Comparison of ENCODE assay signal across 8 cellular contexts in the genomic region with DNA sequence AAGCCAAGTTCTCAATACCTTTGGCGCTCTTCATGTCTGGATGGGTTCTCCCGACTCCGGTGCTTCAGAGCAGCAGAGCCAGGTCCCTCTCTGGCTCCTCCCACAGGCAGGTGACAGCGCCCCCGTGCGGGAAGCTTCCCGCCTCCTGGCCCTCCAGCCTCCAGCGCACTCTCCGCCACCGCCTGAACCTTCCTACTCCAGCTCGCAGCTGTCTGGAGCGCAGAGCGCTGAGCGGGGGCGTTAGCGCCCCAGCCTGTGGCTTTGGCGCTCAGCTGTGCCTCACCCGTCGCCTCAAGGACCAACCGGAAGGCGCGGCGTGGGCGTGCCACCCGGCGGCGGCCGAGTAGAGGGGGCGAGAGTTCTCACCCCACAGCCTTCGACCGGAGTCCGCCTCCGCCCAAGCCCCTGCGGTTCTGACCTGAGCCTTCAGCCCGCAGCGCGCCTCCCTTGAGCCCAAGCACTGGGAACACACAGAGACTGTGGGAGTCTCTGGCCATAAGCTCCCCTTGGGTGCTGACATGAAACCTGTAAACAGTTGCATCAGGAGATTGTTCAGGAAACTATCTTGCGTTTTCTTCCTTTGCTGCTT. TPM values are rescaled to one million over a fixed set of nuclear protein-coding genes. Genes with fewer than 3 reads are reported as not detected.
A peak's percentile ranks its signal among the peaks of the same experiment; 100 is the strongest.
DNase-seq lines count a peak whose midpoint lies in the region; ATAC-seq, FAIRE-seq and TF ChIP-seq lines count a peak whose summit lies in the region.

A gene with protein sequence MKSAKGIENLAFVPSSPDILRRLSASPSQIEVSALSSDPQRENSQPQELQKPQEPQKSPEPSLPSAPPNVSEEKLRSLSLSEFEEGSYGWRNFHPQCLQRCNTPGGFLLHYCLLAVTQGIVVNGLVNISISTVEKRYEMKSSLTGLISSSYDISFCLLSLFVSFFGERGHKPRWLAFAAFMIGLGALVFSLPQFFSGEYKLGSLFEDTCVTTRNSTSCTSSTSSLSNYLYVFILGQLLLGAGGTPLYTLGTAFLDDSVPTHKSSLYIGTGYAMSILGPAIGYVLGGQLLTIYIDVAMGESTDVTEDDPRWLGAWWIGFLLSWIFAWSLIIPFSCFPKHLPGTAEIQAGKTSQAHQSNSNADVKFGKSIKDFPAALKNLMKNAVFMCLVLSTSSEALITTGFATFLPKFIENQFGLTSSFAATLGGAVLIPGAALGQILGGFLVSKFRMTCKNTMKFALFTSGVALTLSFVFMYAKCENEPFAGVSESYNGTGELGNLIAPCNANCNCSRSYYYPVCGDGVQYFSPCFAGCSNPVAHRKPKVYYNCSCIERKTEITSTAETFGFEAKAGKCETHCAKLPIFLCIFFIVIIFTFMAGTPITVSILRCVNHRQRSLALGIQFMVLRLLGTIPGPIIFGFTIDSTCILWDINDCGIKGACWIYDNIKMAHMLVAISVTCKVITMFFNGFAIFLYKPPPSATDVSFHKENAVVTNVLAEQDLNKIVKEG (minus strand): TSS at position 56 of the 589 bp plus-strand sequence. CDS start 22 bp downstream, at position 34.

- no peaks in the 10 kb centered on the region for H3K79me1 ChIP-seq in neuronal stem cell (ENCODE audit: low read depth, low read length)

- no peak within 1 kb of the TSS for H3K4ac ChIP-seq in neuronal stem cell (ENCODE audit: low read length)

- no peaks in the 10 kb centered on the region for H3K79me2 ChIP-seq in OCI-LY3 (ENCODE audit: low read length)

- peak within 1 kb of the TSS; percentile 85 for H3K18ac ChIP-seq in neuronal stem cell (ENCODE audit: low read length)

- no peaks in the 10 kb centered on the region for H3K27me3 ChIP-seq in Caco-2 (replicated peaks; ENCODE audit: control insufficient read depth, insufficient read depth, low read length)
- no peaks in the 10 kb centered on the region for H3K27me3 ChIP-seq in HL-60 (ENCODE audit: insufficient read depth, poor library complexity, severe bottlenecking)
- H3K27me3 ChIP-seq in OCI-LY3 (ENCODE audit: low read depth, low read length): no peaks in the 10 kb centered on the region
- H3K27me3 ChIP-seq in neuronal stem cell (ENCODE audit: control insufficient read depth in 3 of 3, insufficient read depth in 3 of 3, low read depth in 1 of 3, low read length in 3 of 3): peaks cover 0 to 17% (median 11%) of the 10 kb centered on the region in 3 experiments

- H3K23ac ChIP-seq in neuronal stem cell (ENCODE audit: low read depth, low read length, poor library complexity): no peak within 1 kb of the TSS

- H3K9me3 ChIP-seq in Caco-2: no peaks in the 10 kb centered on the region
- H3K9me3 ChIP-seq in OCI-LY3 (ENCODE audit: insufficient read depth, low read length): no peaks in the 10 kb centered on the region
- H3K9me3 ChIP-seq in neuronal stem cell (replicated peaks in 1 of 2; ENCODE audit: control insufficient read depth in 2 of 2, insufficient read depth in 1 of 2, low read depth in 1 of 2, low read length in 2 of 2): no peaks in the 10 kb centered on the region

- no CpG with 5 or more reads among the region's 38 CpGs for WGBS in neuronal stem cell (ENCODE audit: extremely low coverage in 2 of 2, insufficient read length in 2 of 2, insufficient replicate concordance in 1 of 2), 2 donors

- H3K36me3 Mint-ChIP-seq in Caco-2 (ENCODE audit: insufficient read depth, unreplicated experiment): no peaks in the 10 kb centered on the region

- peak within 1 kb of the TSS; percentile 21 for H3K14ac ChIP-seq in neuronal stem cell (ENCODE audit: low read length)

- no peaks in the 10 kb centered on the region for H3K4me1 Mint-ChIP-seq in Caco-2 (ENCODE audit: low read depth, unreplicated experiment)
- peaks cover 24% of the 10 kb centered on the region for H3K4me1 Mint-ChIP-seq in stimulated activated naive CD8-positive, alpha-beta T cell treated with anti-CD3 and anti-CD28 coated beads, Interleukin-15, amount 100 ng/mL, for 72 hours

- CTCF ChIA-PET in Caco-2 (lab: Charles Lee): interaction anchor here (0.6 to 0.7 kb wide), 3 partner anchors 14 to 823 kb away, joined by 3 to 11 read pairs (median 3); partner anchors contain the start of gene GIN1

- H3K9ac ChIP-seq in OCI-LY3 (ENCODE audit: low read length): peak within 1 kb of the TSS; percentile 48
- peak within 1 kb of the TSS; percentile 73 for H3K9ac ChIP-seq in neuronal stem cell (ENCODE audit: low read depth, low read length, poor library complexity)

- H2BK15ac ChIP-seq in neuronal stem cell (ENCODE audit: low read length): peak within 1 kb of the TSS; percentile 67

- no peak within 1 kb of the TSS for H3K27ac Mint-ChIP-seq in Caco-2 (ENCODE audit: unreplicated experiment)
- peak within 1 kb of the TSS; percentile 34 to 87 for H3K27ac Mint-ChIP-seq in stimulated activated naive CD8-positive, alpha-beta T cell treated with anti-CD3 and anti-CD28 coated beads, Interleukin-15, amount 100 ng/mL, for 72 hours

- H3K27ac ChIP-seq in HL-60 (replicated peaks): peak within 1 kb of the TSS; percentile 83
- H3K27ac ChIP-seq in OCI-LY3 (ENCODE audit: low read length): no peak within 1 kb of the TSS
- H3K27ac ChIP-seq in neuronal stem cell (replicated peaks; ENCODE audit: low read length): no peak within 1 kb of the TSS

- peak in 1 of 2 experiments; percentile 60 for TF ChIP-seq CTCF in Caco-2 (IDR thresholded peaks at IDR 0.05; ENCODE audit: insufficient read depth in 1 of 2, low read depth in 1 of 2, low read length in 1 of 2, severe bottlenecking in 1 of 2, unreplicated experiment in 1 of 2)
- peak; percentile 29 for TF ChIP-seq CTCF in HL-60 (IDR thresholded peaks at IDR 0.05; ENCODE audit: insufficient read depth, low read length)
- TF ChIP-seq CTCF in OCI-LY3 (IDR thresholded peaks at IDR 0.05; ENCODE audit: low read depth, low read length): peak; percentile 61

- no peaks in the 10 kb centered on the region for H3K9me3 Mint-ChIP-seq in Caco-2 (ENCODE audit: unreplicated experiment)
- H3K9me3 Mint-ChIP-seq in stimulated activated naive CD8-positive, alpha-beta T cell treated with anti-CD3 and anti-CD28 coated beads, Interleukin-15, amount 100 ng/mL, for 72 hours: no peaks in the 10 kb centered on the region

- peak within 1 kb of the TSS; percentile 11 for H2BK5ac ChIP-seq in neuronal stem cell (ENCODE audit: low read length)

- H3K4me3 Mint-ChIP-seq in Caco-2 (ENCODE audit: unreplicated experiment): peak within 1 kb of the TSS; percentile 66
- peak within 1 kb of the TSS; percentile 81 to 88 for H3K4me3 Mint-ChIP-seq in stimulated activated naive CD8-positive, alpha-beta T cell treated with anti-CD3 and anti-CD28 coated beads, Interleukin-15, amount 100 ng/mL, for 72 hours

- H3K4me2 ChIP-seq in OCI-LY3 (ENCODE audit: low read length): peak within 1 kb of the TSS; percentile 90
- peak within 1 kb of the TSS; percentile 96 for H3K4me2 ChIP-seq in neuronal stem cell (ENCODE audit: insufficient read depth, low read length, poor library complexity, severe bottlenecking)

- peak within 1 kb of the TSS; percentile 65 for H4K8ac ChIP-seq in neuronal stem cell (ENCODE audit: low read depth, low read length)

- no TSS peak for BruUV-seq in Caco-2 (replicated peaks; lab: Mats Ljungman, UMichigan)

- intact Hi-C loops in Caco-2 (cut with micrococcal nuclease; ENCODE audit: unreplicated experiment): no loop called here

- no peak within 1 kb of the TSS for H2BK12ac ChIP-seq in neuronal stem cell (ENCODE audit: low read length)

- H3K27me3 Mint-ChIP-seq in Caco-2 (ENCODE audit: insufficient read depth, unreplicated experiment): no peaks in the 10 kb centered on the region
- H3K27me3 Mint-ChIP-seq in stimulated activated naive CD8-positive, alpha-beta T cell treated with anti-CD3 and anti-CD28 coated beads, Interleukin-15, amount 100 ng/mL, for 72 hours: peaks cover 14% of the 10 kb centered on the region

- no peak within 1 kb of the TSS for H2AK5ac ChIP-seq in neuronal stem cell (ENCODE audit: low read depth, low read length)

- peak; percentile 99 for ATAC-seq in GM19467 (IDR thresholded peaks at IDR 0.05; ENCODE audit: unreplicated experiment)
- peak; percentile 95 for ATAC-seq in stimulated activated naive CD8-positive, alpha-beta T cell treated with anti-CD3 and anti-CD28 coated beads, Interleukin-15, amount 100 ng/mL, for 72 hours

- no peaks in the 10 kb centered on the region for H4K20me1 ChIP-seq in OCI-LY3 (ENCODE audit: insufficient read depth, low read length)

- POLR2A ChIA-PET in Caco-2 (lab: Charles Lee): no interaction called here

- no peaks in the 10 kb centered on the region for H3K4me1 ChIP-seq in Caco-2
- H3K4me1 ChIP-seq in OCI-LY3 (ENCODE audit: low read length): peaks cover 6% of the 10 kb centered on the region; the same call in 1 of the 2 replicates
- peaks cover 0 to 1% of the 10 kb centered on the region in 2 donors for H3K4me1 ChIP-seq in neuronal stem cell (ENCODE audit: control insufficient read depth in 2 of 2, insufficient read depth in 1 of 2, low read depth in 1 of 2, low read length in 2 of 2)

- DNase-seq in Caco-2 (peak; percentile 70 to 80), HL-60 (ENCODE audit: low read depth in 1 of 2, low spot score in 1 of 2) (peak; percentile 45 to 89), frontal cortex (ENCODE audit: low spot score in 2 of 2) (peak; percentile 29 to 64), neuronal stem cell (ENCODE audit: low spot score) (peak; percentile 76)
- peak; percentile 54 for DNase-seq in activated T-helper 9 cell treated with anti-CD3 and anti-CD28 coated beads, Interleukin-2, amount 50 U/mL, for 16 hours (ENCODE audit: low read depth)
- DNase-seq in stimulated activated naive CD8-positive, alpha-beta T cell treated with anti-CD3 and anti-CD28 coated beads, Interleukin-15, amount 100 ng/mL, for 72 hours: peak; percentile 68 to 75

- no peak for FAIRE-seq in frontal cortex (lab: Jason Lieb, UNC)

- H2BK120ac ChIP-seq in neuronal stem cell (ENCODE audit: low read depth, low read length): no peak within 1 kb of the TSS

- H4K91ac ChIP-seq in neuronal stem cell (ENCODE audit: low read depth, low read length, poor library complexity): no peak within 1 kb of the TSS

- H3K4me3 ChIP-seq in Caco-2 (ENCODE audit: low read depth, low read length) (peak within 1 kb of the TSS; percentile 39), HL-60 (replicated peaks; ENCODE audit: insufficient read depth, low read length) (peak within 1 kb of the TSS; percentile 79), OCI-LY3 (ENCODE audit: low read length) (peak within 1 kb of the TSS; percentile 80), neuronal stem cell (ENCODE audit: low read length in 2 of 2) (peak within 1 kb of the TSS; percentile 21 to 82)

- H3K36me3 ChIP-seq in Caco-2 (ENCODE audit: control insufficient read depth, insufficient read depth, low read length) (no peaks in the 10 kb centered on the region), OCI-LY3 (replicated peaks; ENCODE audit: low read depth, low read length) (no peaks in the 10 kb centered on the region), neuronal stem cell (replicated peaks in 1 of 2; ENCODE audit: control insufficient read depth in 2 of 2, insufficient read depth in 2 of 2, low read length in 2 of 2) (no peaks in the 10 kb centered on the region)

- peak within 1 kb of the TSS; percentile 94 for H2AFZ ChIP-seq in OCI-LY3 (ENCODE audit: low read depth, low read length)
- H2AFZ ChIP-seq in neuronal stem cell (ENCODE audit: low read length): peak within 1 kb of the TSS; percentile 88

RNA-seq across cellular contexts. Expression of the gene that starts here (rescaled TPM):
- total RNA-seq in Caco-2 (2022) (1.3 and 1.5 TPM in 2 replicates), frontal cortex (0.82 TPM)
- polyA plus RNA-seq in neuronal stem cell (2013, experiment 1 of 2): 0.66 TPM
- 0.68 TPM for polyA plus RNA-seq in neuronal stem cell (2013, experiment 2 of 2)

Comparison
In these comparisons a context has a peak if more than half of its experiments do, and no peak if none do; other contexts are left out.
1. Peak in DNase-seq in frontal cortex; RNA of the gene not detected or under 1 TPM.